In the genomic region with DNA sequence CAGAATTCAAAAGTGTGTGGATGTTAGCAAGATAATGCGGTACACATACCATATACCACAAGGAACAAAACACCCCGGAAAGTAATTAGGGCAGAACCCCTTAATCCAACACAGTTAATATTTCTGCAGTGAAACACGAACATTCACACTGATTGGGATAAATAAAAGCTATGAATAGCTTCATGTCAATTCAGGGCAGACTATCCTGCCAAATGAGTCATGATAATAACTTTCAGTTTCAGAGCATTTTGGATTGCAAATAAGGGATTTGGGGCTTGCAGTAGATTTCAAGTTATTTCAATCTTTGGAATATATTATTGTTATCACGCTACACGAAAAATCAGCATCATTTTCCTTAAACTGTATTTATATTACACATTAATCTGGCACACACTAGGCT, we compare ENCODE assay signal across 10 cellular contexts. TPM values are rescaled to one million over a fixed set of nuclear protein-coding genes. Genes with fewer than 3 reads are reported as not detected.
DNase-seq lines count a peak whose midpoint lies in the region; ATAC-seq and TF ChIP-seq lines count a peak whose summit lies in the region.
"Had no signal": no experiment of that assay in that cellular context is flagged by ENCODE, and none has a peak within 500 bp of the region (broad histone marks: within the 10 kb centered on the region; RNA-seq: fewer than 3 reads in every experiment).

No MANE protein-coding gene starts in this region.

- H3K9me3 ChIP-seq in A673 (ENCODE audit: low read depth, low read length, poor library complexity, severe bottlenecking) = no peaks in the 10 kb centered on the region
- H3K9me3 ChIP-seq in mesenchymal stem cell (ENCODE audit: control insufficient read depth, low read length) = no peaks in the 10 kb centered on the region

- TF ChIP-seq CTCF in A673 (conservative IDR thresholded peaks at IDR 0.05; ENCODE audit: low read depth, low read length) (no peak), KMS-11 (conservative IDR thresholded peaks at IDR 0.05; ENCODE audit: low read depth, low read length) (no peak)

- H4K91ac ChIP-seq in mesenchymal stem cell (ENCODE audit: low read length) = no peak overlapping the region

- POLR2A ChIA-PET in A673 (lab: Charles Lee; ENCODE audit: low non-redundant PET) = no interaction called here

- no peak overlapping the region for H3K4ac ChIP-seq in mesenchymal stem cell (ENCODE audit: low read depth in 1 of 2, low read length in 2 of 2)

- H3K4me2 ChIP-seq in KMS-11 (peak overlapping the region; percentile 35), mesenchymal stem cell (ENCODE audit: low read length, poor library complexity, severe bottlenecking) (no peak overlapping the region)

- H3K36me3 ChIP-seq in A673 (ENCODE audit: insufficient read depth, low read length, poor library complexity, severe bottlenecking) (no peaks in the 10 kb centered on the region), KMS-11 (ENCODE audit: insufficient read depth) (no peaks in the 10 kb centered on the region), mesenchymal stem cell (ENCODE audit: control insufficient read depth in 1 of 2, insufficient read depth in 2 of 2, low read depth in 1 of 2, low read length in 2 of 2) (peaks cover 5 to 11% of the 10 kb centered on the region in 2 experiments)

- H4K20me1 ChIP-seq in KMS-11 (ENCODE audit: insufficient read depth) = no peaks in the 10 kb centered on the region

- WGBS in mesenchymal stem cell = 38% methylated on average over 2 of the region's 5 CpGs

- DNase-seq in A673 (ENCODE audit: low spot score) (peak; percentile 40), caudate nucleus (lab: John Stamatoyannopoulos, UW) (no peak), mesenchymal stem cell (peak; percentile 62), iPS-NIHi11 (ENCODE audit: low spot score) (no peak), glomerular visceral epithelial cell (ENCODE audit: extremely low spot score) (no peak)
- DNase-seq in stimulated activated CD4-positive, alpha-beta T cell treated with anti-CD3 and anti-CD28 coated beads, Interleukin-12 subunit alpha, Interleukin-12 subunit beta, amount 100 ng/mL, for 4 hours = no peak
- DNase-seq: stimulated activated CD4-positive, alpha-beta T cell treated with anti-CD3 and anti-CD28 coated beads, Interleukin-2, amount 100 ng/mL, for 24 hours had no signal

- no peak overlapping the region for H3K14ac ChIP-seq in mesenchymal stem cell (ENCODE audit: low read length in 2 of 2)

- no peak overlapping the region for H2BK15ac ChIP-seq in mesenchymal stem cell (ENCODE audit: low read depth, poor library complexity, severe bottlenecking)

- H4K8ac ChIP-seq in mesenchymal stem cell (ENCODE audit: low read length) = no peak overlapping the region

- H2AFZ ChIP-seq in KMS-11 (ENCODE audit: low read depth) = no peak overlapping the region
- no peak overlapping the region for H2AFZ ChIP-seq in mesenchymal stem cell (ENCODE audit: low read depth, low read length)

- intact Hi-C loops in A673 (cut with micrococcal nuclease; ENCODE audit: unreplicated experiment) = no loop called here

- H3K4me3 ChIP-seq in A673 (ENCODE audit: low read depth, low read length, poor library complexity, severe bottlenecking) (peak overlapping the region; percentile 13), KMS-11 (IDR thresholded peaks at IDR 0.05; ENCODE audit: insufficient read depth, low read depth, low read length) (no peak overlapping the region), mesenchymal stem cell (ENCODE audit: insufficient read depth in 1 of 2, low read depth in 1 of 2, low read length in 2 of 2) (peak overlapping the region in 1 of 2 experiments; percentile 79)

- no peak overlapping the region for H2BK120ac ChIP-seq in mesenchymal stem cell (ENCODE audit: low read depth, low read length)

- BruUV-seq in A673 (replicated peaks; lab: Mats Ljungman, UMichigan) = no TSS peak

- peaks cover 96% of the 10 kb centered on the region for H3K79me2 ChIP-seq in KMS-11 (ENCODE audit: insufficient read depth, low read depth)

- ATAC-seq in HG03457 (IDR thresholded peaks at IDR 0.05; ENCODE audit: unreplicated experiment) = no peak

- peaks cover 33% of the 10 kb centered on the region for H3K79me1 ChIP-seq in mesenchymal stem cell (replicated peaks; ENCODE audit: low read length, poor library complexity, severe bottlenecking)

- no peak overlapping the region for H3K23ac ChIP-seq in mesenchymal stem cell (ENCODE audit: low read length in 2 of 2)

- H3K4me1 ChIP-seq in A673 (ENCODE audit: insufficient read depth, low read length, poor library complexity, severe bottlenecking) = peaks cover 66% of the 10 kb centered on the region
- peaks cover 94% of the 10 kb centered on the region for H3K4me1 ChIP-seq in KMS-11 (ENCODE audit: low read depth, poor library complexity, severe bottlenecking)
- peaks cover 12% of the 10 kb centered on the region for H3K4me1 ChIP-seq in mesenchymal stem cell (ENCODE audit: control insufficient read depth, insufficient read depth, low read depth, low read length)

- H3K27ac ChIP-seq in A673 (ENCODE audit: low read depth, low read length, poor library complexity, severe bottlenecking) = peak overlapping the region; percentile 53
- no peak overlapping the region; the same call in 1 of the 2 replicates for H3K27ac ChIP-seq in KMS-11
- H3K27ac ChIP-seq in caudate nucleus (ENCODE audit: low read depth, low read length) = peak overlapping the region; percentile 4
- no peak overlapping the region for H3K27ac ChIP-seq in mesenchymal stem cell (ENCODE audit: low read length, poor library complexity, severe bottlenecking)
- H3K27ac ChIP-seq: epithelial cell of prostate had no signal

- H2AK5ac ChIP-seq in mesenchymal stem cell (ENCODE audit: low read length, severe bottlenecking) = no peak overlapping the region

- no peak overlapping the region for H3K9ac ChIP-seq in KMS-11
- H3K9ac ChIP-seq in mesenchymal stem cell (ENCODE audit: low read length) = peak overlapping the region; percentile 92

- CTCF ChIA-PET in A673 (lab: Charles Lee) = interaction anchor here (0.6 kb wide), 1 partner anchor 283 kb away, joined by 6 read pairs; no protein-coding TSS in a partner anchor

- H3K18ac ChIP-seq in mesenchymal stem cell (ENCODE audit: low read depth in 1 of 2, low read length in 2 of 2) = no peak overlapping the region

- H3K27me3 ChIP-seq in A673 (replicated peaks; ENCODE audit: insufficient read depth, low read depth, low read length, poor library complexity) (no peaks in the 10 kb centered on the region), KMS-11 (ENCODE audit: insufficient read depth, low read depth) (no peaks in the 10 kb centered on the region), mesenchymal stem cell (ENCODE audit: control insufficient read depth in 1 of 2, insufficient read depth in 1 of 2, low read length in 2 of 2) (no peaks in the 10 kb centered on the region)

- no peak overlapping the region for H2BK12ac ChIP-seq in mesenchymal stem cell (ENCODE audit: low read length in 2 of 2)

- no peak overlapping the region for H2BK5ac ChIP-seq in mesenchymal stem cell (ENCODE audit: low read depth, low read length, poor library complexity, severe bottlenecking)

RNA-seq across cellular contexts. Expression of a gene that starts 24.3 kb away (rescaled TPM):
- 27.5 and 28.2 TPM in 2 replicates for total RNA-seq in A673 (2021)
- 30.5 TPM for polyA plus RNA-seq in mesenchymal stem cell (2013, experiment 1 of 2)
- 30.8 TPM for polyA plus RNA-seq in mesenchymal stem cell (2013, experiment 2 of 2)

Comparison
In these comparisons a context has a peak if more than half of its experiments do, and no peak if none do; other contexts are left out.
1. DNase-seq: peak in A673 (single experiment) and mesenchymal stem cell (single experiment); none in caudate nucleus (0 of 61), iPS-NIHi11 (single experiment), stimulated activated CD4-positive, alpha-beta T cell treated with anti-CD3 and anti-CD28 coated beads, Interleukin-12 subunit alpha, Interleukin-12 subunit beta, amount 100 ng/mL, for 4 hours (single experiment) and glomerular visceral epithelial cell (single experiment).
2. H3K27ac ChIP-seq: peak in A673 (single experiment) and caudate nucleus (single experiment); none in KMS-11 (single experiment) and mesenchymal stem cell (single experiment).